Comparison of ENCODE assay signal across 19 cellular contexts in the genomic region with DNA sequence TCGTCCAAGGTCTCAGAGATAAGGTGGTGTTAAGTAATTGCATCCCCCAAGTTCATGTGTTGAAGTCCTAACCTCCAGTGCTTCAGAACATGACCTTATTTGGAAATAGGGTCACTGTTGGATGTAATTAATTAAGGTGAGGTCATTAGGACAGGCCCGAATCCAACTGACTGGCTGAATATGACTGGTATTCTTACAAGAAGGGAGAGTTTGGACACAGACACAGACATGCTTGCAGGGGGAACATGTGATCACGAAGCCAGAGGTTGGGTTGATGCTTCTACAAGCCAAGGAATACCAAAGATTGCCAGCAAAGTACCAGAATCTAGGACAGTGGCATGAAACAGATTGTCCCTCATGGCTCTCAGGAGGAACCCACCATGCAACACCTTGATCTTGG.
A peak's percentile ranks its signal among the peaks of the same experiment; 100 is the strongest.
DNase-seq lines count a peak whose midpoint lies in the region; ATAC-seq and TF ChIP-seq lines count a peak whose summit lies in the region.
"Had no signal": no experiment of that assay in that cellular context is flagged by ENCODE, and none has a peak within 500 bp of the region (broad histone marks: within the 10 kb centered on the region; RNA-seq: fewer than 3 reads in every experiment).

No MANE protein-coding gene starts in this region.

- H3K27ac ChIP-seq in heart left ventricle (peak overlapping the region in 8 of 12 donors; percentile 20 to 86 (median 69)), right atrium auricular region (peak overlapping the region in 1 of 2 donors; percentile 52), rectal smooth muscle tissue (ENCODE audit: low read depth, low read length) (peak overlapping the region; percentile 89), uterus (peak overlapping the region; percentile 78 to 82)
- H3K27ac ChIP-seq: HL-60, RWPE1 had no signal

- TF ChIP-seq POLR2A in heart left ventricle (IDR thresholded peaks at IDR 0.05) (no peak), uterus (IDR thresholded peaks at IDR 0.05) (no peak)

- WGBS in heart left ventricle, 4 donors = 90 to 92% (median 91%) methylated on average over 3 of the region's 3 CpGs

- no peaks in the 10 kb centered on the region for H3K27me3 Mint-ChIP-seq in natural killer cell treated with Interleukin-12 subunit alpha and Interleukin-12 subunit beta and Interleukin-15 and Interleukin-18, amount 100 ng/mL, for 72 hours

- DNase-seq in heart left ventricle = no peak
- no peak for DNase-seq in right atrium auricular region (ENCODE audit: low spot score)
- peak; percentile 42 for DNase-seq in fibroblast of mammary gland (ENCODE audit: low read depth)
- DNase-seq in uterus = no peak
- no peak for DNase-seq in natural killer cell treated with Interleukin-12 subunit alpha and Interleukin-12 subunit beta and Interleukin-15 and Interleukin-18, amount 100 ng/mL, for 72 hours (ENCODE audit: low spot score)
- DNase-seq in sciatic nerve (ENCODE audit: low spot score) = no peak
- no peak for DNase-seq in kidney glomerular epithelial cell (lab: John Stamatoyannopoulos, UW)
- DNase-seq: C1 segment of cervical spinal cord, DMS79 treated with DMSO at 0.1 percent for 48 hours, NCI-H1417 treated with DMSO at 0.1 percent for 48 hours, NCI-H2029, NCI-H2171, NCI-H446 treated with DMSO at 0.1 percent for 48 hours had no signal

- H3K4me3 ChIP-seq in heart left ventricle (no peak overlapping the region), right atrium auricular region (no peak overlapping the region), fibroblast of mammary gland (ENCODE audit: control insufficient read depth, low read depth, low read length) (no peak overlapping the region), rectal smooth muscle tissue (ENCODE audit: low read length) (no peak overlapping the region), uterus (no peak overlapping the region)
- H3K4me3 ChIP-seq: GM23248, K562 had no signal

- no peak overlapping the region for H3K4me3 Mint-ChIP-seq in natural killer cell treated with Interleukin-12 subunit alpha and Interleukin-12 subunit beta and Interleukin-15 and Interleukin-18, amount 100 ng/mL, for 72 hours

- H3K9ac ChIP-seq in rectal smooth muscle tissue (ENCODE audit: low read length) = no peak overlapping the region
- H3K9ac ChIP-seq: GM23248 had no signal

- no peak for TF ChIP-seq CTCF in heart left ventricle (IDR thresholded peaks at IDR 0.05)
- TF ChIP-seq CTCF in right atrium auricular region (IDR thresholded peaks at IDR 0.05) = no peak
- TF ChIP-seq CTCF in fibroblast of mammary gland (conservative IDR thresholded peaks at IDR 0.05; ENCODE audit: control insufficient read depth, insufficient read depth, low read depth, low read length) = no peak
- no peak for TF ChIP-seq CTCF in uterus (IDR thresholded peaks at IDR 0.05)

- no peaks in the 10 kb centered on the region for H3K9me3 Mint-ChIP-seq in natural killer cell treated with Interleukin-12 subunit alpha and Interleukin-12 subunit beta and Interleukin-15 and Interleukin-18, amount 100 ng/mL, for 72 hours

- H3K4me1 ChIP-seq in heart left ventricle (peaks cover 0 to 18% (median 3%) of the 10 kb centered on the region in 12 donors), right atrium auricular region (peaks cover 0 to 12% of the 10 kb centered on the region in 2 donors), rectal smooth muscle tissue (ENCODE audit: control insufficient read depth, insufficient read depth, low read length) (peaks cover 19% of the 10 kb centered on the region), uterus (peaks cover 4 to 19% of the 10 kb centered on the region in 2 donors)

- H3K27me3 ChIP-seq in heart left ventricle (no peaks in the 10 kb centered on the region), right atrium auricular region (no peaks in the 10 kb centered on the region), rectal smooth muscle tissue (ENCODE audit: control insufficient read depth, insufficient read depth, low read length) (no peaks in the 10 kb centered on the region), uterus (no peaks in the 10 kb centered on the region)

- peaks cover 0 to 2% of the 10 kb centered on the region in 2 donors for H3K4me1 Mint-ChIP-seq in natural killer cell treated with Interleukin-12 subunit alpha and Interleukin-12 subunit beta and Interleukin-15 and Interleukin-18, amount 100 ng/mL, for 72 hours (ENCODE audit: low read depth in 2 of 2)

- no peak overlapping the region for H3K27ac Mint-ChIP-seq in natural killer cell treated with Interleukin-12 subunit alpha and Interleukin-12 subunit beta and Interleukin-15 and Interleukin-18, amount 100 ng/mL, for 72 hours

- H3K36me3 Mint-ChIP-seq in natural killer cell treated with Interleukin-12 subunit alpha and Interleukin-12 subunit beta and Interleukin-15 and Interleukin-18, amount 100 ng/mL, for 72 hours = no peaks in the 10 kb centered on the region

- intact Hi-C loops in heart left ventricle (cut with DNase I) (no loop called here), uterus (cut with DNase I; ENCODE audit: low total_unique reads) (no loop called here), sciatic nerve (cut with DNase I) (no loop called here)

- H3K36me3 ChIP-seq in heart left ventricle (no peaks in the 10 kb centered on the region), right atrium auricular region (no peaks in the 10 kb centered on the region), rectal smooth muscle tissue (ENCODE audit: control insufficient read depth, insufficient read depth, low read length) (no peaks in the 10 kb centered on the region), uterus (no peaks in the 10 kb centered on the region)

- ATAC-seq in heart left ventricle (peak in 1 of 4 donors; percentile 53), sciatic nerve (no peak)
- no peak for ATAC-seq in natural killer cell treated with Interleukin-12 subunit alpha and Interleukin-12 subunit beta and Interleukin-15 and Interleukin-18, amount 100 ng/mL, for 72 hours
- ATAC-seq: HCT116, K562 had no signal

- H3K9me3 ChIP-seq in heart left ventricle (no peaks in the 10 kb centered on the region), right atrium auricular region (no peaks in the 10 kb centered on the region), uterus (no peaks in the 10 kb centered on the region)
